25 cellular contexts compared by ENCODE assay signal in genomic region chr1:231016966-231017365, GRCh38.
"Had no signal": no experiment of that assay in that cellular context is flagged by ENCODE, and none has a peak within 500 bp of the region (broad histone marks: within the 10 kb centered on the region; RNA-seq: fewer than 3 reads in every experiment).

No MANE protein-coding gene starts in this region.

- H3K9me3 ChIP-seq: colonic mucosa, gastroesophageal sphincter, pancreas, psoas muscle, testis, transverse colon had no signal

- H3K27ac ChIP-seq: colonic mucosa, gastroesophageal sphincter, hepatocyte, pancreas, psoas muscle, testis, transverse colon had no signal

- FAIRE-seq: kidney, pancreas had no signal

- H3K4me2 ChIP-seq: hepatocyte had no signal

- ATAC-seq: activated naive CD8-positive, alpha-beta T cell treated with anti-CD3 and anti-CD28 coated beads, Interleukin-2, amount 50 U/mL, for 24 hours; gastroesophageal sphincter; naive thymus-derived CD4-positive, alpha-beta T cell; pancreas; psoas muscle had no signal

- H3K4me3 ChIP-seq: colonic mucosa, gastroesophageal sphincter, hepatocyte, pancreas, psoas muscle, testis, transverse colon had no signal

- DNase-seq: activated CD4-positive, alpha-beta memory T cell treated with anti-CD3 and anti-CD28 coated beads for 36 hours; activated CD4-positive, alpha-beta T cell treated with anti-CD3 and anti-CD28 coated beads, Interleukin-2, amount 10 ng/mL, durations not matched to agents 24 days and 14 days; activated CD4-positive, CD25-positive, alpha-beta regulatory T cell treated with anti-CD3 and anti-CD28 coated beads, Interleukin-2, amount 50 U/mL, for 72 hours; activated CD8-positive, alpha-beta memory T cell treated with anti-CD3 and anti-CD28 coated beads, Interleukin-2, amount 50 U/mL, for 48 hours; activated gamma-delta T cell treated with Interleukin-2 at 50 U/mL for 16 hours; activated naive CD4-positive, alpha-beta T cell treated with anti-CD3 and anti-CD28 coated beads, Interleukin-2, amount 50 U/mL, for 16 hours; activated naive CD8-positive, alpha-beta T cell treated with anti-CD3 and anti-CD28 coated beads, Interleukin-2, amount 50 U/mL, for 24 hours; activated T-cell treated with anti-CD3 and anti-CD28 coated beads, Interleukin-2, amount 50 U/mL, for 24 hours; amygdala; colonic mucosa; effector CD8-positive, alpha-beta T cell; kidney; left colon; midbrain; naive thymus-derived CD4-positive, alpha-beta T cell; nucleus accumbens; pancreas; psoas muscle; stimulated activated CD4-positive, alpha-beta T cell treated with anti-CD3 and anti-CD28 coated beads, Interleukin-2, amount 100 ng/mL, for 48 hours; stimulated activated naive CD4-positive, alpha-beta T cell treated with Interleukin-2 at 50 U/mL for 16 hours; T-helper 2 cell; testis; transverse colon had no signal

- H3K79me2 ChIP-seq: hepatocyte had no signal

- H3K4me1 ChIP-seq: colonic mucosa, gastroesophageal sphincter, pancreas, psoas muscle, testis had no signal

- H3K27me3 ChIP-seq: colonic mucosa, hepatocyte, pancreas, testis, transverse colon had no signal

- H3K36me3 ChIP-seq: colonic mucosa, pancreas, transverse colon had no signal

- H2AFZ ChIP-seq: hepatocyte had no signal
